18 cellular contexts compared by ENCODE assay signal in genomic region chr19:1845642-1846041, GRCh38. TPM values are rescaled to one million over a fixed set of nuclear protein-coding genes. Genes with fewer than 3 reads are reported as not detected.
DNase-seq lines count a peak whose midpoint lies in the region; ATAC-seq, FAIRE-seq and TF ChIP-seq lines count a peak whose summit lies in the region.
"Had no signal": no experiment of that assay in that cellular context is flagged by ENCODE, and none has a peak within 500 bp of the region (broad histone marks: within the 10 kb centered on the region; RNA-seq: fewer than 3 reads in every experiment).

No MANE protein-coding gene starts in this region.

- ATAC-seq in activated T-cell treated with anti-CD3 and anti-CD28 coated beads, Interleukin-2, amount 50 U/mL, for 4 hours: no peak
- ATAC-seq in WTC11: no peak
- no peak for ATAC-seq in psoas muscle
- ATAC-seq: upper lobe of right lung had no signal

- H3K9me3 ChIP-seq in psoas muscle (no peaks in the 10 kb centered on the region), HAP-1 (no peaks in the 10 kb centered on the region)
- H3K9me3 ChIP-seq: upper lobe of right lung had no signal

- in situ Hi-C loops in HAP-1 (cut with MboI; ENCODE audit: low sequenced_read_pairs): no loop called here

- H3K27me3 ChIP-seq in psoas muscle (ENCODE audit: insufficient read depth in 3 of 3, low read length in 2 of 3): no peaks in the 10 kb centered on the region
- no peaks in the 10 kb centered on the region for H3K27me3 ChIP-seq in HAP-1 (ENCODE audit: low read depth)
- H3K27me3 ChIP-seq: upper lobe of right lung had no signal

- no peaks in the 10 kb centered on the region for H3K9me3 Mint-ChIP-seq in activated T-cell treated with anti-CD3 and anti-CD28 coated beads, Interleukin-2, amount 50 U/mL, for 4 hours
- no peaks in the 10 kb centered on the region for H3K9me3 Mint-ChIP-seq in WTC11
- no peaks in the 10 kb centered on the region for H3K9me3 Mint-ChIP-seq in immature natural killer cell

- TF ChIP-seq CTCF in WTC11 (IDR thresholded peaks at IDR 0.05) (no peak), psoas muscle (IDR thresholded peaks at IDR 0.05) (no peak)

- FAIRE-seq in frontal cortex (lab: Jason Lieb, UNC): no peak
- FAIRE-seq: endothelial cell of umbilical vein, RCC 7860 had no signal

- H3K4me3 Mint-ChIP-seq in activated T-cell treated with anti-CD3 and anti-CD28 coated beads, Interleukin-2, amount 50 U/mL, for 4 hours: peak overlapping the region; percentile 93
- no peak overlapping the region for H3K4me3 Mint-ChIP-seq in WTC11
- H3K4me3 Mint-ChIP-seq in immature natural killer cell: peak overlapping the region in 3 of 5 donors; percentile 91 to 92 (median 92)

- peaks cover 7% of the 10 kb centered on the region for H3K36me3 Mint-ChIP-seq in activated T-cell treated with anti-CD3 and anti-CD28 coated beads, Interleukin-2, amount 50 U/mL, for 4 hours (ENCODE audit: insufficient read depth)
- H3K36me3 Mint-ChIP-seq in WTC11 (no peaks in the 10 kb centered on the region), immature natural killer cell (no peaks in the 10 kb centered on the region)

- no peak overlapping the region for H3K27ac ChIP-seq in psoas muscle
- H3K27ac ChIP-seq: upper lobe of right lung had no signal

- peak overlapping the region; percentile 88 for H3K4me3 ChIP-seq in psoas muscle
- H3K4me3 ChIP-seq in HAP-1: no peak overlapping the region
- H3K4me3 ChIP-seq: smooth muscle cell, upper lobe of right lung had no signal

- 59 to 73% (median 71%) methylated on average over 11 of the region's 11 CpGs for WGBS in psoas muscle, 3 donors

- intact Hi-C loops in psoas muscle (cut with DNase I): no loop called here

- H3K4me1 ChIP-seq in psoas muscle (peaks cover 61% of the 10 kb centered on the region), HAP-1 (peaks cover 7% of the 10 kb centered on the region)

- H3K27ac Mint-ChIP-seq in WTC11 (peak overlapping the region; percentile 10; the same call in 1 of the 2 replicates), immature natural killer cell (no peak overlapping the region)

- CTCF ChIA-PET in WTC11 (lab: Charles Lee): interaction anchor here (0.9 to 6.1 kb wide), 5 partner anchors 8 to 173 kb away, joined by 3 to 63 read pairs (median 11); no protein-coding TSS in a partner anchor

- no peaks in the 10 kb centered on the region for H3K27me3 Mint-ChIP-seq in activated T-cell treated with anti-CD3 and anti-CD28 coated beads, Interleukin-2, amount 50 U/mL, for 4 hours (ENCODE audit: low read depth)
- H3K27me3 Mint-ChIP-seq in WTC11 (ENCODE audit: low read depth): no peaks in the 10 kb centered on the region
- H3K27me3 Mint-ChIP-seq in immature natural killer cell (ENCODE audit: low read depth in 3 of 3): peaks cover 6 to 26% (median 17%) of the 10 kb centered on the region in 3 donors

- POLR2A ChIA-PET in WTC11 (lab: Charles Lee): no interaction called here

- H3K36me3 ChIP-seq in psoas muscle (ENCODE audit: insufficient read depth in 1 of 2, low read depth in 1 of 2) (no peaks in the 10 kb centered on the region), HAP-1 (replicated peaks) (peaks cover 7% of the 10 kb centered on the region)
- H3K36me3 ChIP-seq: upper lobe of right lung had no signal

- DNase-seq in activated T-cell treated with anti-CD3 and anti-CD28 coated beads, Interleukin-2, amount 50 U/mL, for 4 hours: no peak
- DNase-seq in activated T-cell treated with anti-CD3 and anti-CD28 coated beads for 4 hours (no peak), WTC11 (ENCODE audit: low spot score) (no peak), immature natural killer cell (no peak), psoas muscle (no peak), frontal cortex (ENCODE audit: low spot score in 2 of 2) (no peak), 8988T (no peak), HAP-1 (ENCODE audit: low spot score in 2 of 2) (no peak)
- DNase-seq: foreskin melanocyte; GDM1; H7; MV-4-11; NCI-H526 treated with DMSO at 0.1 percent for 48 hours; stimulated activated naive CD4-positive, alpha-beta T cell; upper lobe of right lung had no signal

- H3K4me1 Mint-ChIP-seq in activated T-cell treated with anti-CD3 and anti-CD28 coated beads, Interleukin-2, amount 50 U/mL, for 4 hours (ENCODE audit: low read depth): peaks cover 64% of the 10 kb centered on the region
- H3K4me1 Mint-ChIP-seq in WTC11 (peaks cover 14% of the 10 kb centered on the region), immature natural killer cell (peaks cover 64 to 65% of the 10 kb centered on the region in 2 donors)

TF ChIP-seq in WTC11, 78 proteins besides CTCF, POLR2A, EP300 and RAD21 (continues in another document):
- no peak for TF ChIP-seq ZNF281 (CRISPR knock-in tag; IDR thresholded peaks at IDR 0.05)
- TF ChIP-seq ZSCAN18 (CRISPR knock-in tag; IDR thresholded peaks at IDR 0.05): no peak
- no peak for TF ChIP-seq USF2 (CRISPR knock-in tag; IDR thresholded peaks at IDR 0.05)
- TF ChIP-seq HMGA2 (CRISPR knock-in tag; IDR thresholded peaks at IDR 0.05): no peak

RNA-seq across cellular contexts. Expression of gene REXO1, which starts 2.6 kb away (rescaled TPM):
- total RNA-seq in activated T-cell treated with anti-CD3 and anti-CD28 coated beads, Interleukin-2, amount 50 U/mL, for 4 hours: 10 to 100 TPM; 91.5 to 95.0 (median 94.4) TPM
- total RNA-seq in WTC11 (2021) (48.9 to 61.1 TPM (median 50.1 TPM) in 3 replicates), psoas muscle (10 to 100 TPM; 13.5 to 35.2 (median 22.3) TPM), frontal cortex (5.3 TPM)
- polyA plus RNA-seq in immature natural killer cell (10 to 100 TPM in 1 of 3 donors, 1 to 10 TPM in 1, under 1 TPM in 1; 0.63 to 13.0 (median 4.5) TPM), psoas muscle (10 to 100 TPM; 16.5 to 26.9 (median 20.3) TPM)

RNA-seq across cellular contexts. Expression of gene KLF16, which starts 17.7 kb away (rescaled TPM):
- total RNA-seq in activated T-cell treated with anti-CD3 and anti-CD28 coated beads, Interleukin-2, amount 50 U/mL, for 4 hours: 10 to 100 TPM; 64.0 to 71.0 (median 69.1) TPM
- total RNA-seq in WTC11 (2021): 54.4 to 64.0 TPM (median 55.4 TPM) in 3 replicates
- polyA plus RNA-seq in immature natural killer cell: under 1 TPM; 0.12 to 0.55 (median 0.49) TPM
- total RNA-seq in psoas muscle: 10 to 100 TPM in 1 of 4 donors, 1 to 10 TPM in 3; 3.0 to 11.1 (median 4.3) TPM
- 10 to 100 TPM in 1 of 3 donors, 1 to 10 TPM in 2; 2.2 to 13.0 (median 3.1) TPM for polyA plus RNA-seq in psoas muscle
- 2.9 TPM for total RNA-seq in frontal cortex

RNA-seq across cellular contexts. Expression of gene ATP8B3, which starts 33.6 kb away (rescaled TPM):
- total RNA-seq in activated T-cell treated with anti-CD3 and anti-CD28 coated beads, Interleukin-2, amount 50 U/mL, for 4 hours: under 1 TPM; 0.37 to 0.66 (median 0.43) TPM
- total RNA-seq in WTC11 (2021) (5.5 to 8.2 TPM (median 8.0 TPM) in 3 replicates), psoas muscle (under 1 TPM in 3 of 4 donors, not detected in 1; 0.06 to 0.30 (median 0.18) TPM), frontal cortex (not detected)
- polyA plus RNA-seq in immature natural killer cell (1 to 10 TPM; 1.7 to 3.3 (median 3.1) TPM), psoas muscle (under 1 TPM; 0.15 to 0.22 (median 0.17) TPM)

RNA-seq across cellular contexts. Expression of gene ABHD17A, which starts 39.7 kb away (rescaled TPM):
- total RNA-seq in activated T-cell treated with anti-CD3 and anti-CD28 coated beads, Interleukin-2, amount 50 U/mL, for 4 hours: 100 to 1,000 TPM; 109 to 135 (median 117) TPM
- total RNA-seq in WTC11 (2021) (55.0 to 60.7 TPM (median 57.3 TPM) in 3 replicates), psoas muscle (10 to 100 TPM; 38.5 to 54.2 (median 42.3) TPM), frontal cortex (42.0 TPM)
- polyA plus RNA-seq in immature natural killer cell (100 to 1,000 TPM; 652 to 783 (median 741) TPM), psoas muscle (10 to 100 TPM; 35.5 to 58.9 (median 47.6) TPM)

RNA-seq across cellular contexts. Expression of gene ADAT3, which starts 59.6 kb away (rescaled TPM):
- total RNA-seq in activated T-cell treated with anti-CD3 and anti-CD28 coated beads, Interleukin-2, amount 50 U/mL, for 4 hours: 1 to 10 TPM; 7.3 to 7.8 (median 7.7) TPM
- total RNA-seq in WTC11 (2021): 15.0 to 20.3 TPM (median 15.9 TPM) in 3 replicates
- polyA plus RNA-seq in immature natural killer cell: 10 to 100 TPM in 1 of 3 donors, 1 to 10 TPM in 2; 2.1 to 10.0 (median 4.3) TPM
- 1 to 10 TPM; 1.4 to 2.2 (median 1.7) TPM for total RNA-seq in psoas muscle
- 1 to 10 TPM; 2.4 to 7.2 (median 3.6) TPM for polyA plus RNA-seq in psoas muscle
- total RNA-seq in frontal cortex: 1.2 TPM
